9 cellular contexts compared by ENCODE assay signal in the genomic region with DNA sequence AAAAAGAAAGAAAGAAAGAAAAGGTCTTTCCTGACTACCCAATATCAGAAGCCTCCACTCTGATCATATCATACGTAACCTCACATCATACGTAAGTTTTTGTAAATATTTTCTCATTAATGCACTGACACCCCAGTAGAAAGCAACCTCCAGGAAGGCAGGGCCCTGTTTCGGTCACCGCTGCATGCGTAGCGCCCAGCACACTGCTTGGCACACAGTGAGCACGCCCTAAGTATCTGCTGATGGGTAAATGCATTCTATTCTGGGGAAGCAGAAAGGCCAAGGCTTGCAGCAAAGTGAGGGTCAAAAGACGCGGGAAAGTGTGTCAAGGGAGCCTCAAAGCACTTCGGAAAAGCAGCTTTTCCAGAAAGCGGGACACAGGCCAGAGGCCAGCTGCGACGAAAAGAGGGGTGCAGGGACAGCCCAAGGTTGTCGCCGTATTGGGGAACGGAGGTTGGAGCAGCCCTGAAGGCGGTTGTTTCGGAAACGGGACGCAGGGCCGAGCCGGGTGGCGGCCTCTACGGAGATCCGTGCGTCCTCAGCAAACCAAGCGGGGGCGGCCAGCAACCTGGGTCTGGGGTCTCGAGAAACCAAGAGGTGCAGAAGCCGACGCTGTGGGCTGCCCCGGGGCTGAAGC. TPM values are rescaled to one million over a fixed set of nuclear protein-coding genes. Genes with fewer than 3 reads are reported as not detected.
DNase-seq lines count a peak whose midpoint lies in the region; ATAC-seq and TF ChIP-seq lines count a peak whose summit lies in the region.
"Had no signal": no experiment of that assay in that cellular context is flagged by ENCODE, and none has a peak within 500 bp of the region (broad histone marks: within the 10 kb centered on the region; RNA-seq: fewer than 3 reads in every experiment).

No MANE protein-coding gene starts in this region.

- no peaks in the 10 kb centered on the region for H3K9me3 ChIP-seq in CD8-positive, alpha-beta T cell (ENCODE audit: low read length)
- H3K9me3 ChIP-seq in adipocyte (ENCODE audit: control insufficient read depth, low read length) (no peaks in the 10 kb centered on the region), left lung (no peaks in the 10 kb centered on the region), tibial artery (no peaks in the 10 kb centered on the region)

- peak overlapping the region; percentile 99 for H3K27ac Mint-ChIP-seq in CD8-positive, alpha-beta T cell

- H3K27me3 ChIP-seq in CD8-positive, alpha-beta T cell (ENCODE audit: insufficient read depth, low read length), result no peaks in the 10 kb centered on the region
- H3K27me3 ChIP-seq in adipocyte (replicated peaks; ENCODE audit: control insufficient read depth, insufficient read depth, low read length) (no peaks in the 10 kb centered on the region), left lung (no peaks in the 10 kb centered on the region), tibial artery (no peaks in the 10 kb centered on the region)

- peak overlapping the region; percentile 99 for H3K4me3 Mint-ChIP-seq in CD8-positive, alpha-beta T cell

- in situ Hi-C loops in G401 (cut with HindIII; ENCODE audit: low sequenced_read_pairs), result no loop called here

- peaks cover 35% of the 10 kb centered on the region for H3K4me1 ChIP-seq in CD8-positive, alpha-beta T cell (ENCODE audit: insufficient read depth, low read length)
- peaks cover 17% of the 10 kb centered on the region for H3K4me1 ChIP-seq in adipocyte (ENCODE audit: control insufficient read depth, insufficient read depth, low read length)
- H3K4me1 ChIP-seq in left lung, result peaks cover 11 to 41% of the 10 kb centered on the region in 2 donors
- H3K4me1 ChIP-seq in tibial artery, result peaks cover 0 to 45% (median 30%) of the 10 kb centered on the region in 4 donors

- CTCF ChIA-PET in CD8-positive, alpha-beta T cell (lab: Charles Lee), result no interaction called here

- H3K27me3 Mint-ChIP-seq in CD8-positive, alpha-beta T cell (ENCODE audit: low read depth), result no peaks in the 10 kb centered on the region

- POLR2A ChIA-PET in CD8-positive, alpha-beta T cell (lab: Charles Lee), result interaction anchor here (0.5 kb wide), 1 partner anchor 77 kb away, joined by 3 read pairs; no protein-coding TSS in a partner anchor

- no peak for DNase-seq in CD8-positive, alpha-beta T cell
- DNase-seq in adipocyte (ENCODE audit: low read depth) (peak; percentile 24), left lung (no peak), tibial artery (no peak), G401 (ENCODE audit: low spot score) (no peak)

- peak overlapping the region; percentile 88 for H3K27ac ChIP-seq in CD8-positive, alpha-beta T cell (ENCODE audit: low read depth, low read length)
- H3K27ac ChIP-seq in left lung (peak overlapping the region; percentile 88 to 90), tibial artery (peak overlapping the region; percentile 92 to 99)

- peaks cover 41% of the 10 kb centered on the region for H3K4me1 Mint-ChIP-seq in CD8-positive, alpha-beta T cell (ENCODE audit: low read depth)

- peaks cover 17% of the 10 kb centered on the region for H3K36me3 ChIP-seq in CD8-positive, alpha-beta T cell (ENCODE audit: insufficient read depth, low read length)
- peaks cover 29% of the 10 kb centered on the region for H3K36me3 ChIP-seq in adipocyte (ENCODE audit: control insufficient read depth, insufficient read depth, low read length, severe bottlenecking)
- H3K36me3 ChIP-seq in left lung, result peaks cover 0 to 34% of the 10 kb centered on the region in 2 donors
- peaks cover 11 to 38% (median 26%) of the 10 kb centered on the region in 3 donors for H3K36me3 ChIP-seq in tibial artery

- no peak for TF ChIP-seq CTCF in CD8-positive, alpha-beta T cell (IDR thresholded peaks at IDR 0.05)
- no peak for TF ChIP-seq CTCF in left lung (IDR thresholded peaks at IDR 0.05)
- no peak for TF ChIP-seq CTCF in tibial artery (IDR thresholded peaks at IDR 0.05)

- peaks cover 46% of the 10 kb centered on the region for H3K36me3 Mint-ChIP-seq in CD8-positive, alpha-beta T cell

- H3K9ac ChIP-seq in adipocyte (ENCODE audit: low read length), result peak overlapping the region; percentile 100

- peak overlapping the region; percentile 94 for H3K4me3 ChIP-seq in CD8-positive, alpha-beta T cell (ENCODE audit: low read depth, low read length)
- H3K4me3 ChIP-seq in adipocyte (ENCODE audit: low read length) (peak overlapping the region; percentile 97), left lung (peak overlapping the region; percentile 99 to 100), tibial artery (peak overlapping the region; percentile 94 to 98)

- no peaks in the 10 kb centered on the region for H3K9me3 Mint-ChIP-seq in CD8-positive, alpha-beta T cell

- intact Hi-C loops in CD8-positive, alpha-beta T cell (cut with DNase I, micrococcal nuclease), result loop anchor here (1.0 to 10.0 kb wide), 15 partner anchors 45 to 685 kb away; partner anchors contain the start of genes ARMC6 (in 2 of the 2), BORCS8 (in 2 of the 2), COPE (in 2 of the 2) and DDX49 (in 2 of the 2)
- intact Hi-C loops in left lung (cut with DNase I) (no loop called here), tibial artery (cut with DNase I; ENCODE audit: low total_unique reads) (loop anchor here (10.0 kb wide), 1 partner anchor 115 kb away; the partner anchor contains the start of gene NR2C2AP)

- no peak for ATAC-seq in CD8-positive, alpha-beta T cell
- ATAC-seq in HG02885 (IDR thresholded peaks at IDR 0.05; ENCODE audit: poor library complexity, unreplicated experiment) (peak; percentile 8), left lung (peak; percentile 4), GM18517 (IDR thresholded peaks at IDR 0.05; ENCODE audit: unreplicated experiment) (no peak), HG03159 (IDR thresholded peaks at IDR 0.05; ENCODE audit: unreplicated experiment) (no peak)

RNA-seq across cellular contexts. Expression of gene SUGP1, which starts 0.5 kb away (rescaled TPM):
- total RNA-seq in CD8-positive, alpha-beta T cell, result 10 to 100 TPM; 60.9 to 68.2 TPM
- total RNA-seq in left lung, result 10 to 100 TPM; 35.6 to 37.7 TPM
- total RNA-seq in G401 (2014; rRNA removed; shearing (Covaris generic)), result 37.2 and 65.6 TPM in 2 replicates

RNA-seq across cellular contexts. Expression of gene MAU2, which starts 0.8 kb away (rescaled TPM):
- total RNA-seq in CD8-positive, alpha-beta T cell, result 100 to 1,000 TPM; 137 to 139 TPM
- 10 to 100 TPM; 46.7 to 50.8 TPM for total RNA-seq in left lung
- 18.2 and 25.5 TPM in 2 replicates for total RNA-seq in G401 (2014; rRNA removed; shearing (Covaris generic))

RNA-seq across cellular contexts. Expression of gene TM6SF2, which starts 46.7 kb away (rescaled TPM):
- not detected for total RNA-seq in CD8-positive, alpha-beta T cell
- total RNA-seq in left lung, result under 1 TPM; 0.55 to 0.65 TPM
- 2.2 TPM in 1 of 2 replicates, not detected in the other for total RNA-seq in G401 (2014; rRNA removed; shearing (Covaris generic))
- total RNA-seq: RPMI7951 had no signal

Comparison
In these comparisons a context has a peak if more than half of its experiments do, and no peak if none do; other contexts are left out.
1. ATAC-seq: peak in HG02885 (single experiment) and left lung (single experiment); none in CD8-positive, alpha-beta T cell (single experiment), GM18517 (single experiment) and HG03159 (single experiment).
2. intact Hi-C loops: an anchor here in CD8-positive, alpha-beta T cell (1.0 to 10.0 kb wide) and tibial artery (10.0 kb wide); none called in left lung.
3. Peak in every context shown above with its lines, with median percentiles within 50 percentile points of each other: H3K27ac ChIP-seq and H3K4me3 ChIP-seq.